ENCODE assay signal across 18 cellular contexts in genomic region chr5:124889522-124889828, GRCh38.
DNase-seq lines count a peak whose midpoint lies in the region; ATAC-seq, FAIRE-seq and TF ChIP-seq lines count a peak whose summit lies in the region.
"Had no signal": no experiment of that assay in that cellular context is flagged by ENCODE, and none has a peak within 500 bp of the region (broad histone marks: within the 10 kb centered on the region; RNA-seq: fewer than 3 reads in every experiment).

No MANE protein-coding gene starts in this region.

- H3K4me3 Mint-ChIP-seq in WTC11 (no peak overlapping the region; the same call in 1 of the 2 replicates), progenitor cell of endocrine pancreas (ENCODE audit: low read depth) (peak overlapping the region; percentile 4)
- H3K4me3 Mint-ChIP-seq in activated T-helper 17 cell treated with anti-CD3 and anti-CD28 coated beads, Interleukin-2, amount 50 U/mL, for 72 hours = no peak overlapping the region
- H3K4me3 Mint-ChIP-seq: activated T-helper 1 cell treated with anti-CD3 and anti-CD28 coated beads, Interleukin-12 subunit alpha, Interleukin-12 subunit beta, Interleukin-2, Interleukin-4 antibody, amounts not matched to agents 30 ng/mL and 10 ng/mL and 1 ng/mL, durations not matched to agents 14 hours and 24 hours and 36 hours; CD8-positive, alpha-beta memory T cell; mesothelial cell of epicardium had no signal

- CTCF ChIA-PET in WTC11 (lab: Charles Lee) = interaction anchor here (1.0 kb wide), 1 partner anchor 12 kb away, joined by 3 read pairs; no protein-coding TSS in a partner anchor

- FAIRE-seq in HTR-8/SVneo (lab: Jason Lieb, UNC) = no peak

- H3K27me3 Mint-ChIP-seq in WTC11 (ENCODE audit: low read depth) (peaks cover 7% of the 10 kb centered on the region), progenitor cell of endocrine pancreas (no peaks in the 10 kb centered on the region)
- no peaks in the 10 kb centered on the region for H3K27me3 Mint-ChIP-seq in activated T-helper 17 cell treated with anti-CD3 and anti-CD28 coated beads, Interleukin-2, amount 50 U/mL, for 72 hours
- H3K27me3 Mint-ChIP-seq: CD8-positive, alpha-beta memory T cell had no signal

- H3K4me1 Mint-ChIP-seq in WTC11 (peaks cover 36% of the 10 kb centered on the region), progenitor cell of endocrine pancreas (ENCODE audit: low read depth) (peaks cover 38% of the 10 kb centered on the region)
- no peaks in the 10 kb centered on the region for H3K4me1 Mint-ChIP-seq in activated T-helper 17 cell treated with anti-CD3 and anti-CD28 coated beads, Interleukin-2, amount 50 U/mL, for 72 hours
- H3K4me1 Mint-ChIP-seq: CD8-positive, alpha-beta memory T cell had no signal

- ATAC-seq in WTC11 = no peak
- ATAC-seq in activated T-helper 17 cell treated with anti-CD3 and anti-CD28 coated beads, Interleukin-2, amount 50 U/mL, for 72 hours (replicated peaks) = no peak

- no peak for TF ChIP-seq CTCF in WTC11 (IDR thresholded peaks at IDR 0.05)
- no peak for TF ChIP-seq CTCF in fibroblast of the aortic adventitia (IDR thresholded peaks at IDR 0.05; ENCODE audit: insufficient read depth, low read length)
- no peak for TF ChIP-seq CTCF in progenitor cell of endocrine pancreas (IDR thresholded peaks at IDR 0.05; ENCODE audit: unreplicated experiment)

- H3K9me3 Mint-ChIP-seq in WTC11 (peaks cover 16% of the 10 kb centered on the region), progenitor cell of endocrine pancreas (ENCODE audit: low read depth) (peaks cover 3% of the 10 kb centered on the region)
- H3K9me3 Mint-ChIP-seq in activated T-helper 17 cell treated with anti-CD3 and anti-CD28 coated beads, Interleukin-2, amount 50 U/mL, for 72 hours = no peaks in the 10 kb centered on the region

- POLR2A ChIA-PET in WTC11 (lab: Charles Lee) = no interaction called here

- H3K4me3 ChIP-seq in fibroblast of the aortic adventitia (ENCODE audit: low read depth, low read length) = no peak overlapping the region
- H3K4me3 ChIP-seq: cardiac muscle cell had no signal

- H3K27ac Mint-ChIP-seq in WTC11 (peak overlapping the region; percentile 61; the same call in 1 of the 2 replicates), progenitor cell of endocrine pancreas (peak overlapping the region; percentile 90)
- H3K27ac Mint-ChIP-seq in activated T-helper 17 cell treated with anti-CD3 and anti-CD28 coated beads, Interleukin-2, amount 50 U/mL, for 72 hours = no peak overlapping the region
- H3K27ac Mint-ChIP-seq: activated T-helper 1 cell treated with anti-CD3 and anti-CD28 coated beads, Interleukin-12 subunit alpha, Interleukin-12 subunit beta, Interleukin-2, Interleukin-4 antibody, amounts not matched to agents 30 ng/mL and 10 ng/mL and 1 ng/mL, durations not matched to agents 14 hours and 24 hours and 36 hours; CD8-positive, alpha-beta memory T cell; mesothelial cell of epicardium had no signal

- H3K36me3 Mint-ChIP-seq in WTC11 (peaks cover 17% of the 10 kb centered on the region), progenitor cell of endocrine pancreas (ENCODE audit: insufficient read depth) (peaks cover 2% of the 10 kb centered on the region)
- no peaks in the 10 kb centered on the region for H3K36me3 Mint-ChIP-seq in activated T-helper 17 cell treated with anti-CD3 and anti-CD28 coated beads, Interleukin-2, amount 50 U/mL, for 72 hours (ENCODE audit: low read depth)
- H3K36me3 Mint-ChIP-seq: CD8-positive, alpha-beta memory T cell; mesothelial cell of epicardium had no signal

- DNase-seq in HTR-8/SVneo (ENCODE audit: insufficient read length, low spot score) (peak; percentile 24), WTC11 (ENCODE audit: low spot score) (no peak), fibroblast of the aortic adventitia (ENCODE audit: low read depth) (peak; percentile 53), progenitor cell of endocrine pancreas (ENCODE audit: low spot score, unreplicated experiment) (no peak), RKO (ENCODE audit: low spot score) (no peak), epidermal melanocyte (ENCODE audit: insufficient read length, low spot score) (no peak)
- no peak for DNase-seq in activated CD4-positive, CD25-positive, alpha-beta regulatory T cell treated with anti-CD3 and anti-CD28 coated beads, Interleukin-2, amount 50 U/mL, for 72 hours
- DNase-seq: activated CD4-positive, CD25-positive, alpha-beta regulatory T cell; CD8-positive, alpha-beta memory T cell; effector memory CD4-positive, alpha-beta T cell; left colon; NCI-H1436; NCI-H2227 treated with DMSO at 0.1 percent for 48 hours; SHP77 treated with DMSO at 0.1 percent for 48 hours had no signal

TF ChIP-seq in WTC11, 78 proteins besides CTCF, POLR2A, EP300 and RAD21:
- TF ChIP-seq NR1H2 (CRISPR knock-in tag; IDR thresholded peaks at IDR 0.05) (no peak), USF2 (CRISPR knock-in tag; IDR thresholded peaks at IDR 0.05) (no peak), ZNF232 (CRISPR knock-in tag; IDR thresholded peaks at IDR 0.05) (no peak), ZNF416 (CRISPR knock-in tag; IDR thresholded peaks at IDR 0.05) (no peak), GTF2I (CRISPR knock-in tag; conservative IDR thresholded peaks at IDR 0.05) (no peak), CDX4 (CRISPR knock-in tag; IDR thresholded peaks at IDR 0.05; ENCODE audit: borderline replicate concordance) (no peak), TCF7 (CRISPR knock-in tag; IDR thresholded peaks at IDR 0.05; ENCODE audit: low read depth) (no peak), GABPB1 (CRISPR knock-in tag; IDR thresholded peaks at IDR 0.05) (no peak), MXD4 (CRISPR knock-in tag; IDR thresholded peaks at IDR 0.05; ENCODE audit: borderline replicate concordance) (no peak), ZNF138 (CRISPR knock-in tag; conservative IDR thresholded peaks at IDR 0.05) (no peak), USF1 (CRISPR knock-in tag; IDR thresholded peaks at IDR 0.05) (no peak), ZNF121 (CRISPR knock-in tag; IDR thresholded peaks at IDR 0.05) (no peak), NR2C2 (CRISPR knock-in tag; IDR thresholded peaks at IDR 0.05) (no peak), CREM (CRISPR knock-in tag; IDR thresholded peaks at IDR 0.05) (no peak), SMAD3 (CRISPR knock-in tag; IDR thresholded peaks at IDR 0.05; ENCODE audit: borderline replicate concordance) (no peak), MAX (CRISPR knock-in tag; IDR thresholded peaks at IDR 0.05) (no peak)

Comparison
In these comparisons a context has a peak if more than half of its experiments do, and no peak if none do; other contexts are left out.
1. DNase-seq: peak in HTR-8/SVneo (single experiment) and fibroblast of the aortic adventitia (single experiment); none in WTC11 (single experiment), progenitor cell of endocrine pancreas (single experiment), RKO (single experiment), epidermal melanocyte (single experiment) and activated CD4-positive, CD25-positive, alpha-beta regulatory T cell treated with anti-CD3 and anti-CD28 coated beads, Interleukin-2, amount 50 U/mL, for 72 hours (single experiment).